ENCODE assay signal across 1 cellular context in genomic region chr14:67418368-67419174, GRCh38.
TF ChIP-seq lines count a peak whose summit lies in the region.

No MANE protein-coding gene starts in this region.

TF ChIP-seq in K562, 482 proteins besides CTCF, POLR2A, EP300 and RAD21 (continued from another document and continues in another):
- TF ChIP-seq MAFF (IDR thresholded peaks at IDR 0.05; ENCODE audit: low read length) (peak; percentile 47), NFE2L1 (tag; IDR thresholded peaks at IDR 0.05; ENCODE audit: borderline replicate concordance, low read depth) (no peak), MGA (IDR thresholded peaks at IDR 0.05) (no peak), ZNF217 (CRISPR knock-in tag; IDR thresholded peaks at IDR 0.05) (no peak), POLR2AphosphoS5 (IDR thresholded peaks at IDR 0.05; ENCODE audit: control insufficient read depth, insufficient read depth, low read depth, low read length) (peak; percentile 61; the same call in 1 of the 2 replicates), NCOA2 (IDR thresholded peaks at IDR 0.05; ENCODE audit: partially characterized antibody in 2 of 2) (no peak), SMARCE1 (IDR thresholded peaks at IDR 0.05) (peak; percentile 97), HDAC1 (IDR thresholded peaks at IDR 0.05) (peak in 1 of 2 experiments; percentile 47; a peak in 2 of 4 replicates), NFATC3 (IDR thresholded peaks at IDR 0.05) (no peak), MTA2 (IDR thresholded peaks at IDR 0.05; ENCODE audit: low read depth) (peak; percentile 85), MYC (IDR thresholded peaks at IDR 0.05; ENCODE audit: low read depth, low read length) (peak; percentile 34; the same call in 1 of the 2 replicates), MYC (CRISPR knock-in tag; IDR thresholded peaks at IDR 0.05; ENCODE audit: borderline replicate concordance, low read depth) (no peak), SMARCA4 (IDR thresholded peaks at IDR 0.05) (peak; percentile 97), ETV5 (CRISPR knock-in tag; IDR thresholded peaks at IDR 0.05; ENCODE audit: low read depth) (peak; percentile 92), FOXK2 (conservative IDR thresholded peaks at IDR 0.05 in 1 of 2, IDR thresholded peaks at IDR 0.05 in 1 of 2; ENCODE audit: low read depth in 2 of 2) (peak; percentile 40 to 63; a peak in 2 of 4 replicates), POLR3G (IDR thresholded peaks at IDR 0.05; ENCODE audit: extremely low read depth, insufficient read length, insufficient replicate concordance) (no peak), CEBPB (tag; IDR thresholded peaks at IDR 0.05) (0 out of 2 replicates have a peak, but pooled peaks have one; percentile 10), POLR3A (IDR thresholded peaks at IDR 0.05; ENCODE audit: borderline replicate concordance, extremely low read depth, insufficient read depth, insufficient read length) (no peak), TEAD4 (IDR thresholded peaks at IDR 0.05; ENCODE audit: low read length) (peak; percentile 88), TEAD4 (CRISPR knock-in tag; IDR thresholded peaks at IDR 0.05; ENCODE audit: borderline replicate concordance) (no peak), HSF4 (CRISPR knock-in tag; IDR thresholded peaks at IDR 0.05; ENCODE audit: borderline replicate concordance) (0 out of 2 replicates have a peak, but pooled peaks have one; percentile 53), ZNF830 (CRISPR knock-in tag; IDR thresholded peaks at IDR 0.05) (no peak), HNRNPUL1 (IDR thresholded peaks at IDR 0.05; ENCODE audit: low read length) (no peak), PREB (CRISPR knock-in tag; IDR thresholded peaks at IDR 0.05) (no peak), USF2 (CRISPR knock-in tag; IDR thresholded peaks at IDR 0.05) (no peak), SMC3 (conservative IDR thresholded peaks at IDR 0.05; ENCODE audit: insufficient read depth, low read depth, low read length) (no peak), ID3 (CRISPR knock-in tag; IDR thresholded peaks at IDR 0.05) (no peak), ID3 (tag; IDR thresholded peaks at IDR 0.05) (peak; percentile 65; the same call in 1 of the 2 replicates), CBFA2T3 (IDR thresholded peaks at IDR 0.05) (peak; percentile 93), ARID3B (CRISPR knock-in tag; IDR thresholded peaks at IDR 0.05; ENCODE audit: borderline replicate concordance) (no peak), THRB (CRISPR knock-in tag; conservative IDR thresholded peaks at IDR 0.05) (no peak), PRDM10 (IDR thresholded peaks at IDR 0.05; ENCODE audit: partially characterized antibody) (no peak)
